ENCODE assay signal across 1 cellular context in genomic region chr13:21139374-21139773, GRCh38.
TF ChIP-seq lines count a peak whose summit lies in the region.

No MANE protein-coding gene starts in this region.

TF ChIP-seq in H1, 55 proteins besides CTCF, POLR2A, EP300 and RAD21:
- no peak for TF ChIP-seq BACH1 (IDR thresholded peaks at IDR 0.05; ENCODE audit: low read length)
- no peak for TF ChIP-seq SIN3A (conservative IDR thresholded peaks at IDR 0.05 in 1 of 2, IDR thresholded peaks at IDR 0.05 in 1 of 2; ENCODE audit: low read depth in 1 of 2, low read length in 2 of 2)
- no peak for TF ChIP-seq POLR2AphosphoS5 (IDR thresholded peaks at IDR 0.05; ENCODE audit: low read depth, low read length)
- no peak for TF ChIP-seq CTBP2 (IDR thresholded peaks at IDR 0.05; ENCODE audit: borderline replicate concordance, insufficient read depth, insufficient read length, low read length)
- no peak for TF ChIP-seq KDM4A (IDR thresholded peaks at IDR 0.05; ENCODE audit: low read depth, low read length, severe bottlenecking)
- TF ChIP-seq SUZ12 (IDR thresholded peaks at IDR 0.05; ENCODE audit: low read length): no peak
- TF ChIP-seq GTF2F1 (IDR thresholded peaks at IDR 0.05; ENCODE audit: borderline replicate concordance, low read depth, low read length): no peak
- TF ChIP-seq KDM1A (IDR thresholded peaks at IDR 0.05; ENCODE audit: borderline replicate concordance, low read length): no peak
- no peak for TF ChIP-seq ATF2 (IDR thresholded peaks at IDR 0.05; ENCODE audit: low read length)
- TF ChIP-seq JUND (IDR thresholded peaks at IDR 0.05; ENCODE audit: low read length): no peak
- TF ChIP-seq ATF3 (IDR thresholded peaks at IDR 0.05; ENCODE audit: insufficient read depth, low read depth, low read length): no peak
- no peak for TF ChIP-seq RNF2 (IDR thresholded peaks at IDR 0.05; ENCODE audit: borderline replicate concordance, low read depth, low read length, missing control alignments, poor library complexity, severe bottlenecking)
- TF ChIP-seq SIRT6 (IDR thresholded peaks at IDR 0.05; ENCODE audit: low read length): no peak
- no peak for TF ChIP-seq ASH2L (IDR thresholded peaks at IDR 0.05; ENCODE audit: low read length)
- TF ChIP-seq YY1 (IDR thresholded peaks at IDR 0.05; ENCODE audit: low read depth, low read length): no peak
- no peak for TF ChIP-seq CHD7 (IDR thresholded peaks at IDR 0.05; ENCODE audit: insufficient replicate concordance, low read length)
- no peak for TF ChIP-seq BCL11A (IDR thresholded peaks at IDR 0.05; ENCODE audit: low read depth in 2 of 2, low read length in 2 of 2)
- TF ChIP-seq TCF12 (IDR thresholded peaks at IDR 0.05; ENCODE audit: low read depth, low read length): no peak
- no peak for TF ChIP-seq CBX5 (IDR thresholded peaks at IDR 0.05; ENCODE audit: low read depth, low read length)
